ENCODE assay signal across 1 cellular context in genomic region chr1:29032839-29033238, GRCh38.
TF ChIP-seq lines count a peak whose summit lies in the region.

No MANE protein-coding gene starts in this region.

TF ChIP-seq in K562, 482 proteins besides CTCF, POLR2A, EP300 and RAD21 (continued from another document and continues in another):
- TF ChIP-seq ZNF318 (IDR thresholded peaks at IDR 0.05; ENCODE audit: borderline replicate concordance in 1 of 2, low read depth in 1 of 2) = no peak
- no peak for TF ChIP-seq RFX7 (CRISPR knock-in tag; IDR thresholded peaks at IDR 0.05)
- no peak for TF ChIP-seq EHMT2 (IDR thresholded peaks at IDR 0.05)
- no peak for TF ChIP-seq PTBP1 (IDR thresholded peaks at IDR 0.05; ENCODE audit: low read depth, low read length)
- no peak for TF ChIP-seq ZNF77 (CRISPR knock-in tag; IDR thresholded peaks at IDR 0.05)
- peak; percentile 38; the same call in 1 of the 2 replicates for TF ChIP-seq CREM (IDR thresholded peaks at IDR 0.05; ENCODE audit: low read depth)
- TF ChIP-seq NR0B1 (IDR thresholded peaks at IDR 0.05; ENCODE audit: partially characterized antibody) = no peak
- TF ChIP-seq HNRNPUL1 (IDR thresholded peaks at IDR 0.05; ENCODE audit: low read length) = no peak
- TF ChIP-seq NFIC (IDR thresholded peaks at IDR 0.05) = peak; percentile 77
- no peak for TF ChIP-seq ZNF699 (CRISPR knock-in tag; IDR thresholded peaks at IDR 0.05; ENCODE audit: insufficient replicate concordance)
- no peak for TF ChIP-seq ERF (CRISPR knock-in tag; IDR thresholded peaks at IDR 0.05)
- TF ChIP-seq KDM5B (IDR thresholded peaks at IDR 0.05; ENCODE audit: insufficient replicate concordance, low read depth, low read length) = no peak
- no peak for TF ChIP-seq ZNF133 (CRISPR knock-in tag; IDR thresholded peaks at IDR 0.05)
- no peak for TF ChIP-seq FOXK1 (CRISPR knock-in tag; IDR thresholded peaks at IDR 0.05; ENCODE audit: borderline replicate concordance)
- no peak for TF ChIP-seq KAT7 (CRISPR knock-in tag; IDR thresholded peaks at IDR 0.05; ENCODE audit: borderline replicate concordance)
- TF ChIP-seq TAL1 (IDR thresholded peaks at IDR 0.05) = peak; percentile 96
- no peak for TF ChIP-seq CHD2 (IDR thresholded peaks at IDR 0.05; ENCODE audit: low read depth, low read length)
- TF ChIP-seq SETDB1 (IDR thresholded peaks at IDR 0.05; ENCODE audit: low read length) = no peak
- TF ChIP-seq SRSF9 (IDR thresholded peaks at IDR 0.05; ENCODE audit: borderline replicate concordance, low read depth, low read length) = no peak
- TF ChIP-seq ZNF408 (CRISPR knock-in tag; IDR thresholded peaks at IDR 0.05; ENCODE audit: low read depth) = no peak
- no peak for TF ChIP-seq ZBTB12 (CRISPR knock-in tag; IDR thresholded peaks at IDR 0.05)
- TF ChIP-seq XRCC3 (IDR thresholded peaks at IDR 0.05) = no peak
- TF ChIP-seq RFX5 (IDR thresholded peaks at IDR 0.05; ENCODE audit: low read depth, low read length) = no peak
- no peak for TF ChIP-seq UBTF (IDR thresholded peaks at IDR 0.05; ENCODE audit: borderline replicate concordance in 1 of 2, low read depth in 2 of 2, low read length in 2 of 2)
- TF ChIP-seq THRAP3 (IDR thresholded peaks at IDR 0.05; ENCODE audit: borderline replicate concordance) = no peak
- TF ChIP-seq ZNF431 (CRISPR knock-in tag; IDR thresholded peaks at IDR 0.05) = no peak
- peak in 1 of 2 experiments; percentile 75; a peak in 1 of 4 replicates for TF ChIP-seq ZMIZ1 (IDR thresholded peaks at IDR 0.05; ENCODE audit: low read depth in 2 of 2, low read length in 2 of 2)
- no peak for TF ChIP-seq NR4A1 (CRISPR knock-in tag; IDR thresholded peaks at IDR 0.05)
- TF ChIP-seq NR4A1 (tag; IDR thresholded peaks at IDR 0.05) = no peak
- no peak for TF ChIP-seq HBP1 (CRISPR knock-in tag; IDR thresholded peaks at IDR 0.05)
- no peak for TF ChIP-seq RERE (CRISPR knock-in tag; IDR thresholded peaks at IDR 0.05; ENCODE audit: borderline replicate concordance)
- TF ChIP-seq SRSF7 (optimal IDR thresholded peaks at IDR 0.05; ENCODE audit: low read depth, low read length) = no peak
- TF ChIP-seq RBM34 (IDR thresholded peaks at IDR 0.05; ENCODE audit: borderline replicate concordance, insufficient read depth, low read length) = no peak
